15 cellular contexts compared by ENCODE assay signal in genomic region chr5:149490599-149491187, GRCh38.
DNase-seq lines count a peak whose midpoint lies in the region; ATAC-seq and TF ChIP-seq lines count a peak whose summit lies in the region.
"Had no signal": no experiment of that assay in that cellular context is flagged by ENCODE, and none has a peak within 500 bp of the region (broad histone marks: within the 10 kb centered on the region; RNA-seq: fewer than 3 reads in every experiment).

No MANE protein-coding gene starts in this region.

- H3K36me3 ChIP-seq in heart left ventricle (peaks cover 0 to 34% (median 22%) of the 10 kb centered on the region in 9 donors), mesenchymal stem cell (ENCODE audit: control insufficient read depth in 1 of 2, insufficient read depth in 2 of 2, low read depth in 1 of 2, low read length in 2 of 2) (peaks cover 3 to 36% of the 10 kb centered on the region in 2 experiments), tibial artery (peaks cover 8 to 15% (median 14%) of the 10 kb centered on the region in 3 donors)

- peaks cover 22% of the 10 kb centered on the region for H3K4me1 Mint-ChIP-seq in WTC11
- H3K4me1 Mint-ChIP-seq: activated naive CD4-positive, alpha-beta T cell treated with anti-CD3 and anti-CD28 coated beads, Interleukin-2, amount 10 ng/mL, durations not matched to agents 7 days and 5 days had no signal

- H3K9ac ChIP-seq in mesenchymal stem cell (ENCODE audit: low read length), result peak overlapping the region; percentile 66

- no peak overlapping the region for H2BK12ac ChIP-seq in mesenchymal stem cell (ENCODE audit: low read length in 2 of 2)

- H3K9me3 ChIP-seq in heart left ventricle, result no peaks in the 10 kb centered on the region
- H3K9me3 ChIP-seq in mesenchymal stem cell (ENCODE audit: control insufficient read depth, low read length), result no peaks in the 10 kb centered on the region
- no peaks in the 10 kb centered on the region for H3K9me3 ChIP-seq in tibial artery

- H3K27ac ChIP-seq in heart left ventricle (peak overlapping the region in 11 of 12 donors; percentile 37 to 98 (median 87)), mesenchymal stem cell (ENCODE audit: low read length, poor library complexity, severe bottlenecking) (no peak overlapping the region), tibial artery (peak overlapping the region; percentile 50 to 84)

- peak overlapping the region; percentile 36; the same call in 1 of the 2 replicates for H3K27ac Mint-ChIP-seq in WTC11
- H3K27ac Mint-ChIP-seq: activated naive CD4-positive, alpha-beta T cell treated with anti-CD3 and anti-CD28 coated beads, Interleukin-2, amount 10 ng/mL, durations not matched to agents 7 days and 5 days had no signal

- H3K23ac ChIP-seq in mesenchymal stem cell (ENCODE audit: low read length in 2 of 2), result no peak overlapping the region

- H3K9me3 Mint-ChIP-seq in WTC11, result no peaks in the 10 kb centered on the region
- H3K9me3 Mint-ChIP-seq: activated naive CD4-positive, alpha-beta T cell treated with anti-CD3 and anti-CD28 coated beads, Interleukin-2, amount 10 ng/mL, durations not matched to agents 7 days and 5 days had no signal

- intact Hi-C loops in heart left ventricle (cut with DNase I) (loop anchor here in 4 of 10 donors (5.0 to 10.0 kb wide), 3 partner anchors 42 to 54 kb away; no protein-coding TSS in a partner anchor), left cardiac atrium (cut with DNase I) (loop anchor here in 1 of 2 donors (10.0 kb wide), 1 partner anchor 54 kb away; no protein-coding TSS in a partner anchor), tibial artery (cut with DNase I; ENCODE audit: low total_unique reads) (no loop called here)

- no peak overlapping the region for H2BK15ac ChIP-seq in mesenchymal stem cell (ENCODE audit: low read depth, poor library complexity, severe bottlenecking)

- POLR2A ChIA-PET in WTC11 (lab: Charles Lee), result interaction anchor here (0.6 to 1.7 kb wide), 3 partner anchors 13 to 119 kb away, joined by 4 to 8 read pairs (median 7); partner anchors contain the start of gene CSNK1A1

- H3K79me1 ChIP-seq in mesenchymal stem cell (replicated peaks; ENCODE audit: low read length, poor library complexity, severe bottlenecking), result peaks cover 1% of the 10 kb centered on the region

- H2AFZ ChIP-seq in mesenchymal stem cell (ENCODE audit: low read depth, low read length), result no peak overlapping the region

- H3K27me3 Mint-ChIP-seq in WTC11 (ENCODE audit: low read depth), result no peaks in the 10 kb centered on the region

- H2BK120ac ChIP-seq in mesenchymal stem cell (ENCODE audit: low read depth, low read length), result no peak overlapping the region

- ATAC-seq in heart left ventricle (no peak), left cardiac atrium (no peak), WTC11 (no peak; the same call in 1 of the 2 replicates)

- H3K27me3 ChIP-seq in heart left ventricle, result no peaks in the 10 kb centered on the region
- H3K27me3 ChIP-seq in mesenchymal stem cell (ENCODE audit: control insufficient read depth in 1 of 2, insufficient read depth in 1 of 2, low read length in 2 of 2), result no peaks in the 10 kb centered on the region
- no peaks in the 10 kb centered on the region for H3K27me3 ChIP-seq in tibial artery

- H3K4me3 ChIP-seq in heart left ventricle (no peak overlapping the region), mesenchymal stem cell (ENCODE audit: insufficient read depth in 1 of 2, low read depth in 1 of 2, low read length in 2 of 2) (no peak overlapping the region), tibial artery (no peak overlapping the region)

- no peak overlapping the region for H3K4me3 Mint-ChIP-seq in WTC11
- H3K4me3 Mint-ChIP-seq: activated naive CD4-positive, alpha-beta T cell treated with anti-CD3 and anti-CD28 coated beads, Interleukin-2, amount 10 ng/mL, durations not matched to agents 7 days and 5 days had no signal

- CTCF ChIA-PET in WTC11 (lab: Charles Lee), result no interaction called here

- no peak for TF ChIP-seq POLR2A in heart left ventricle (IDR thresholded peaks at IDR 0.05)

- WGBS in heart left ventricle, 4 donors, result 90 to 96% (median 92%) methylated on average over 6 of the region's 6 CpGs
- WGBS in mesenchymal stem cell, result over 99% methylated on average over 5 of the region's 6 CpGs

- H3K18ac ChIP-seq in mesenchymal stem cell (ENCODE audit: low read depth in 1 of 2, low read length in 2 of 2), result no peak overlapping the region

- H4K8ac ChIP-seq in mesenchymal stem cell (ENCODE audit: low read length), result peak overlapping the region; percentile 2

- H3K4me2 ChIP-seq in mesenchymal stem cell (ENCODE audit: low read length, poor library complexity, severe bottlenecking), result no peak overlapping the region

- H3K14ac ChIP-seq in mesenchymal stem cell (ENCODE audit: low read length in 2 of 2), result no peak overlapping the region

- peaks cover 0 to 57% (median 34%) of the 10 kb centered on the region in 12 donors for H3K4me1 ChIP-seq in heart left ventricle
- H3K4me1 ChIP-seq in mesenchymal stem cell (ENCODE audit: control insufficient read depth, insufficient read depth, low read depth, low read length), result peaks cover 4% of the 10 kb centered on the region
- H3K4me1 ChIP-seq in tibial artery, result peaks cover 4 to 79% (median 41%) of the 10 kb centered on the region in 4 donors

- DNase-seq in heart left ventricle (no peak), left cardiac atrium (no peak), WTC11 (ENCODE audit: low spot score) (no peak), mesenchymal stem cell (no peak), tibial artery (no peak), amniotic stem cell (lab: John Stamatoyannopoulos, UW) (no peak), DMS153 (lab: John Stamatoyannopoulos, UW) (no peak), NCI-H446 (lab: John Stamatoyannopoulos, UW) (no peak)
- DNase-seq: activated CD8-positive, alpha-beta memory T cell treated with anti-CD3 and anti-CD28 coated beads, Interleukin-2, amount 50 U/mL, for 4 hours; activated naive CD4-positive, alpha-beta T cell treated with anti-CD3 and anti-CD28 coated beads, Interleukin-2, amount 10 ng/mL, durations not matched to agents 7 days and 5 days; COR-L47; effector memory CD4-positive, alpha-beta T cell; GDM1; NCI-H2029; stimulated activated CD4-positive, alpha-beta T cell treated with anti-CD3 and anti-CD28 coated beads, Interleukin-4, amount 100 ng/mL, for 4 hours had no signal

- no peak overlapping the region for H3K4ac ChIP-seq in mesenchymal stem cell (ENCODE audit: low read depth in 1 of 2, low read length in 2 of 2)

- H3K36me3 Mint-ChIP-seq in WTC11, result peaks cover 6% of the 10 kb centered on the region

- no peak overlapping the region for H2AK5ac ChIP-seq in mesenchymal stem cell (ENCODE audit: low read length, severe bottlenecking)

- H2BK5ac ChIP-seq in mesenchymal stem cell (ENCODE audit: low read depth, low read length, poor library complexity, severe bottlenecking), result no peak overlapping the region

- H4K91ac ChIP-seq in mesenchymal stem cell (ENCODE audit: low read length), result no peak overlapping the region

- TF ChIP-seq CTCF in heart left ventricle (IDR thresholded peaks at IDR 0.05), result no peak
- TF ChIP-seq CTCF in WTC11 (IDR thresholded peaks at IDR 0.05), result no peak
- TF ChIP-seq CTCF in tibial artery (IDR thresholded peaks at IDR 0.05), result no peak

TF ChIP-seq in WTC11, 78 proteins besides CTCF, POLR2A, EP300 and RAD21 (continues in another document):
- TF ChIP-seq, protein P1, sequence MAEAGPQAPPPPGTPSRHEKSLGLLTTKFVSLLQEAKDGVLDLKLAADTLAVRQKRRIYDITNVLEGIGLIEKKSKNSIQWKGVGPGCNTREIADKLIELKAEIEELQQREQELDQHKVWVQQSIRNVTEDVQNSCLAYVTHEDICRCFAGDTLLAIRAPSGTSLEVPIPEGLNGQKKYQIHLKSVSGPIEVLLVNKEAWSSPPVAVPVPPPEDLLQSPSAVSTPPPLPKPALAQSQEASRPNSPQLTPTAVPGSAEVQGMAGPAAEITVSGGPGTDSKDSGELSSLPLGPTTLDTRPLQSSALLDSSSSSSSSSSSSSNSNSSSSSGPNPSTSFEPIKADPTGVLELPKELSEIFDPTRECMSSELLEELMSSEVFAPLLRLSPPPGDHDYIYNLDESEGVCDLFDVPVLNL (CRISPR knock-in tag; IDR thresholded peaks at IDR 0.05; ENCODE audit: borderline replicate concordance, low read depth), result no peak
- TF ChIP-seq EMX1 (CRISPR knock-in tag; IDR thresholded peaks at IDR 0.05) (peak; percentile 32), ZNF671 (CRISPR knock-in tag; IDR thresholded peaks at IDR 0.05) (peak; percentile 59; the same call in 1 of the 2 replicates), JUN (CRISPR knock-in tag; IDR thresholded peaks at IDR 0.05) (no peak), SMAD4 (CRISPR knock-in tag; IDR thresholded peaks at IDR 0.05) (no peak), MXD4 (CRISPR knock-in tag; IDR thresholded peaks at IDR 0.05; ENCODE audit: borderline replicate concordance) (no peak), OVOL2 (CRISPR knock-in tag; IDR thresholded peaks at IDR 0.05; ENCODE audit: borderline replicate concordance) (no peak), RELA (CRISPR knock-in tag; IDR thresholded peaks at IDR 0.05; ENCODE audit: borderline replicate concordance) (no peak), ETV6 (CRISPR knock-in tag; IDR thresholded peaks at IDR 0.05) (no peak), CBFB (CRISPR knock-in tag; IDR thresholded peaks at IDR 0.05; ENCODE audit: low read depth) (no peak)
- TF ChIP-seq, protein P2, sequence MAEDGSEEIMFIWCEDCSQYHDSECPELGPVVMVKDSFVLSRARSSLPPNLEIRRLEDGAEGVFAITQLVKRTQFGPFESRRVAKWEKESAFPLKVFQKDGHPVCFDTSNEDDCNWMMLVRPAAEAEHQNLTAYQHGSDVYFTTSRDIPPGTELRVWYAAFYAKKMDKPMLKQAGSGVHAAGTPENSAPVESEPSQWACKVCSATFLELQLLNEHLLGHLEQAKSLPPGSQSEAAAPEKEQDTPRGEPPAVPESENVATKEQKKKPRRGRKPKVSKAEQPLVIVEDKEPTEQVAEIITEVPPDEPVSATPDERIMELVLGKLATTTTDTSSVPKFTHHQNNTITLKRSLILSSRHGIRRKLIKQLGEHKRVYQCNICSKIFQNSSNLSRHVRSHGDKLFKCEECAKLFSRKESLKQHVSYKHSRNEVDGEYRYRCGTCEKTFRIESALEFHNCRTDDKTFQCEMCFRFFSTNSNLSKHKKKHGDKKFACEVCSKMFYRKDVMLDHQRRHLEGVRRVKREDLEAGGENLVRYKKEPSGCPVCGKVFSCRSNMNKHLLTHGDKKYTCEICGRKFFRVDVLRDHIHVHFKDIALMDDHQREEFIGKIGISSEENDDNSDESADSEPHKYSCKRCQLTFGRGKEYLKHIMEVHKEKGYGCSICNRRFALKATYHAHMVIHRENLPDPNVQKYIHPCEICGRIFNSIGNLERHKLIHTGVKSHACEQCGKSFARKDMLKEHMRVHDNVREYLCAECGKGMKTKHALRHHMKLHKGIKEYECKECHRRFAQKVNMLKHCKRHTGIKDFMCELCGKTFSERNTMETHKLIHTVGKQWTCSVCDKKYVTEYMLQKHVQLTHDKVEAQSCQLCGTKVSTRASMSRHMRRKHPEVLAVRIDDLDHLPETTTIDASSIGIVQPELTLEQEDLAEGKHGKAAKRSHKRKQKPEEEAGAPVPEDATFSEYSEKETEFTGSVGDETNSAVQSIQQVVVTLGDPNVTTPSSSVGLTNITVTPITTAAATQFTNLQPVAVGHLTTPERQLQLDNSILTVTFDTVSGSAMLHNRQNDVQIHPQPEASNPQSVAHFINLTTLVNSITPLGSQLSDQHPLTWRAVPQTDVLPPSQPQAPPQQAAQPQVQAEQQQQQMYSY (CRISPR knock-in tag; IDR thresholded peaks at IDR 0.05), result no peak
